Comparison of ENCODE assay signal across 1 cellular context in genomic region chr11:33736148-33736809, GRCh38.
A peak's percentile ranks its signal among the peaks of the same experiment; 100 is the strongest.
TF ChIP-seq lines count a peak whose summit lies in the region.

TSS of gene CD59 (minus strand) at chr11:33736423. CDS start at chr11:33722445, 13,978 bp downstream.

TF ChIP-seq in HepG2, 621 proteins besides CTCF, POLR2A, EP300 and RAD21 (continued from another document and continues in another):
- TF ChIP-seq CEBPZ (IDR thresholded peaks at IDR 0.05; ENCODE audit: low read length) = no peak
- peak; percentile 45; the same call in 1 of the 2 replicates for TF ChIP-seq RXRA (CRISPR knock-in tag; IDR thresholded peaks at IDR 0.05)
- peak; percentile 28; the same call in 1 of the 2 replicates for TF ChIP-seq KDM2A (CRISPR knock-in tag; IDR thresholded peaks at IDR 0.05; ENCODE audit: borderline replicate concordance, low read depth)
- no peak for TF ChIP-seq RFXAP (CRISPR knock-in tag; IDR thresholded peaks at IDR 0.05; ENCODE audit: borderline replicate concordance)
- peak; percentile 62 for TF ChIP-seq FOXC1 (CRISPR knock-in tag; IDR thresholded peaks at IDR 0.05; ENCODE audit: borderline replicate concordance)
- peak; percentile 30; the same call in 1 of the 2 replicates for TF ChIP-seq ZNF292 (CRISPR knock-in tag; IDR thresholded peaks at IDR 0.05; ENCODE audit: borderline replicate concordance, low read depth)
- no peak for TF ChIP-seq ZBTB37 (CRISPR knock-in tag; IDR thresholded peaks at IDR 0.05)
- peak; percentile 38; the same call in 1 of the 2 replicates for TF ChIP-seq ERF (CRISPR knock-in tag; IDR thresholded peaks at IDR 0.05)
- TF ChIP-seq CERS6 (CRISPR knock-in tag; IDR thresholded peaks at IDR 0.05) = no peak
- TF ChIP-seq ZNF749 (CRISPR knock-in tag; IDR thresholded peaks at IDR 0.05; ENCODE audit: borderline replicate concordance) = no peak; the same call in 1 of the 2 replicates
- TF ChIP-seq THAP9 (CRISPR knock-in tag; IDR thresholded peaks at IDR 0.05; ENCODE audit: borderline replicate concordance) = no peak
- no peak for TF ChIP-seq NR3C1 (CRISPR knock-in tag; IDR thresholded peaks at IDR 0.05)
- TF ChIP-seq ZMAT3 (CRISPR knock-in tag; conservative IDR thresholded peaks at IDR 0.05) = no peak
- TF ChIP-seq IKZF5 (CRISPR knock-in tag; IDR thresholded peaks at IDR 0.05) = 0 out of 2 replicates have a peak, but pooled peaks have one; percentile 21
- no peak for TF ChIP-seq HOXA9 (CRISPR knock-in tag; IDR thresholded peaks at IDR 0.05; ENCODE audit: borderline replicate concordance)
- 0 out of 2 replicates have a peak, but pooled peaks have one; percentile 25 for TF ChIP-seq SRY (CRISPR knock-in tag; IDR thresholded peaks at IDR 0.05)
- TF ChIP-seq SALL1 (CRISPR knock-in tag; IDR thresholded peaks at IDR 0.05) = peak; percentile 8; the same call in 1 of the 2 replicates
- TF ChIP-seq KDM4B (CRISPR knock-in tag; IDR thresholded peaks at IDR 0.05) = peak; percentile 66; the same call in 1 of the 2 replicates
- TF ChIP-seq ZNF598 (CRISPR knock-in tag; IDR thresholded peaks at IDR 0.05; ENCODE audit: borderline replicate concordance) = no peak
- no peak for TF ChIP-seq NPAS2 (CRISPR knock-in tag; IDR thresholded peaks at IDR 0.05; ENCODE audit: borderline replicate concordance)
- no peak for TF ChIP-seq ZNF17 (CRISPR knock-in tag; IDR thresholded peaks at IDR 0.05)
- TF ChIP-seq BCLAF1 (IDR thresholded peaks at IDR 0.05) = no peak
- peak; percentile 76 for TF ChIP-seq ZSCAN21 (CRISPR knock-in tag; IDR thresholded peaks at IDR 0.05; ENCODE audit: borderline replicate concordance)
- 0 out of 2 replicates have a peak, but pooled peaks have one; percentile 17 for TF ChIP-seq ZNF839 (CRISPR knock-in tag; IDR thresholded peaks at IDR 0.05; ENCODE audit: borderline replicate concordance)
- peak; percentile 8; the same call in 1 of the 2 replicates for TF ChIP-seq KDM5A (IDR thresholded peaks at IDR 0.05; ENCODE audit: borderline replicate concordance, low read length)
- TF ChIP-seq PAF1 (CRISPR knock-in tag; IDR thresholded peaks at IDR 0.05) = no peak
- TF ChIP-seq CENPX (CRISPR knock-in tag; IDR thresholded peaks at IDR 0.05) = no peak
- TF ChIP-seq BORCS8-MEF2B (CRISPR knock-in tag; IDR thresholded peaks at IDR 0.05) = peak; percentile 51; the same call in 1 of the 2 replicates
- peak; percentile 84 for TF ChIP-seq HOXA5 (CRISPR knock-in tag; IDR thresholded peaks at IDR 0.05)
- no peak for TF ChIP-seq SP1 (IDR thresholded peaks at IDR 0.05)
- TF ChIP-seq SP1 (CRISPR knock-in tag; IDR thresholded peaks at IDR 0.05) = peak; percentile 26; the same call in 1 of the 2 replicates
- TF ChIP-seq ZNF362 (CRISPR knock-in tag; IDR thresholded peaks at IDR 0.05; ENCODE audit: borderline replicate concordance) = no peak
- no peak for TF ChIP-seq ZBTB49 (CRISPR knock-in tag; IDR thresholded peaks at IDR 0.05; ENCODE audit: borderline replicate concordance)
- TF ChIP-seq GABPB1 (CRISPR knock-in tag; IDR thresholded peaks at IDR 0.05) = peak; percentile 75
- TF ChIP-seq KLF15 (CRISPR knock-in tag; IDR thresholded peaks at IDR 0.05; ENCODE audit: borderline replicate concordance) = no peak
- TF ChIP-seq TFAP4 (IDR thresholded peaks at IDR 0.05; ENCODE audit: borderline replicate concordance, low read depth) = 0 out of 2 replicates have a peak, but pooled peaks have one; percentile 11
- 0 out of 2 replicates have a peak, but pooled peaks have one; percentile 45 for TF ChIP-seq IRX3 (CRISPR knock-in tag; IDR thresholded peaks at IDR 0.05; ENCODE audit: borderline replicate concordance, low read depth)
- TF ChIP-seq ZNF224 (CRISPR knock-in tag; IDR thresholded peaks at IDR 0.05) = no peak
